8 cellular contexts compared by ENCODE assay signal in the genomic region with DNA sequence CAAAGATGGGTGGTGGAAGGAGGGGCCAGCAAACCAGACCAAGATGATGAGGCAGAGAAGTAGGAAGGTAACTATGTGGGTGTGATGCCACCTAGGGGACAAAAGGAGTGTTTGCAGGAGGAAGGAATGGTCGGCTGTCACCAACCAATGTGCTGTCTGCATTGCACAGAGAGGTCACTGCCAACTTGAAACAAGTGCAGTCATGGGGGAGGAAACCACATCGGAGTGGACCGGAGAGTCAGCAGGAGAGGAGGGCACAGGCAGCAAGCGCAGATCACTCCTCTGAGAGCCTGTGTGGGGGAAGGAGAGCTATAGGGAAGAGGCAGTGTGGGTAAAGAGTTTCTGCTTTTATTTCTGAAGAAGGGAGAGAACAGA. TPM values are rescaled to one million over a fixed set of nuclear protein-coding genes. Genes with fewer than 3 reads are reported as not detected.
DNase-seq lines count a peak whose midpoint lies in the region; ATAC-seq, FAIRE-seq and TF ChIP-seq lines count a peak whose summit lies in the region.

No MANE protein-coding gene starts in this region.

- FAIRE-seq in RCC 7860 (lab: Jason Lieb, UNC) = no peak

- no peaks in the 10 kb centered on the region for H3K9me3 ChIP-seq in parathyroid adenoma (ENCODE audit: control insufficient read depth, low read length)

- no peak overlapping the region for H3K4me3 ChIP-seq in parathyroid adenoma (ENCODE audit: low read depth, low read length)

- no peaks in the 10 kb centered on the region for H3K79me2 ChIP-seq in parathyroid adenoma

- no peaks in the 10 kb centered on the region for H3K27me3 Mint-ChIP-seq in activated naive CD4-positive, alpha-beta T cell treated with anti-CD3 and anti-CD28 coated beads for 36 hours (ENCODE audit: low read depth)

- CTCF ChIA-PET in activated naive CD4-positive, alpha-beta T cell treated with anti-CD3 and anti-CD28 coated beads for 36 hours (lab: Charles Lee) = interaction anchor here (0.6 to 2.9 kb wide), 32 partner anchors 10 to 605 kb away, joined by 3 to 44 read pairs (median 4); partner anchors contain the start of gene FGFBP2

- no peaks in the 10 kb centered on the region for H3K9me3 Mint-ChIP-seq in activated naive CD4-positive, alpha-beta T cell treated with anti-CD3 and anti-CD28 coated beads for 36 hours

- peak; percentile 92 for DNase-seq in ELF-1 (ENCODE audit: low read depth, low spot score)
- peak; percentile 75 for DNase-seq in HT-29 (ENCODE audit: low spot score)
- DNase-seq in RCC 7860 (ENCODE audit: low spot score) = peak; percentile 66
- peak; percentile 67 for DNase-seq in activated naive CD4-positive, alpha-beta T cell treated with anti-CD3 and anti-CD28 coated beads for 36 hours
- peak; percentile 31 for DNase-seq in glomerular endothelial cell (ENCODE audit: extremely low read depth, low read depth, low spot score)
- no peak for DNase-seq in cortex of kidney (lab: John Stamatoyannopoulos, UW)

- no peaks in the 10 kb centered on the region for H3K36me3 Mint-ChIP-seq in activated naive CD4-positive, alpha-beta T cell treated with anti-CD3 and anti-CD28 coated beads for 36 hours (ENCODE audit: low read depth)

- no peaks in the 10 kb centered on the region for H3K27me3 ChIP-seq in parathyroid adenoma (ENCODE audit: control insufficient read depth, insufficient read depth, low read length)

- H3K36me3 ChIP-seq in parathyroid adenoma (ENCODE audit: control insufficient read depth, insufficient read depth, low read length) = no peaks in the 10 kb centered on the region

- peak; percentile 95 for ATAC-seq in GM21447 (IDR thresholded peaks at IDR 0.05; ENCODE audit: unreplicated experiment)

- no peak overlapping the region for H3K4me3 Mint-ChIP-seq in activated naive CD4-positive, alpha-beta T cell treated with anti-CD3 and anti-CD28 coated beads for 36 hours

- no peak overlapping the region for H3K27ac ChIP-seq in parathyroid adenoma

- H2AFZ ChIP-seq in parathyroid adenoma = no peak overlapping the region

- no peak overlapping the region for H3K27ac Mint-ChIP-seq in activated naive CD4-positive, alpha-beta T cell treated with anti-CD3 and anti-CD28 coated beads for 36 hours

- H3K4me2 ChIP-seq in parathyroid adenoma (ENCODE audit: low read length) = no peak overlapping the region

- H3K4me1 ChIP-seq in parathyroid adenoma = no peaks in the 10 kb centered on the region

- TF ChIP-seq CTCF in parathyroid adenoma (IDR thresholded peaks at IDR 0.05) = peak; percentile 57

- H3K4me1 Mint-ChIP-seq in activated naive CD4-positive, alpha-beta T cell treated with anti-CD3 and anti-CD28 coated beads for 36 hours (ENCODE audit: low read depth) = no peaks in the 10 kb centered on the region

- H3K9ac ChIP-seq in parathyroid adenoma = no peak overlapping the region

- intact Hi-C loops in activated naive CD4-positive, alpha-beta T cell treated with anti-CD3 and anti-CD28 coated beads for 36 hours (cut with micrococcal nuclease) = loop anchor here (1.0 to 5.0 kb wide), 6 partner anchors 38 to 769 kb away; partner anchors contain the start of gene FGFBP2

RNA-seq across cellular contexts. Expression of gene FGFBP2, which starts 38.5 kb away (rescaled TPM):
- total RNA-seq in HT-29 (2014; rRNA removed; shearing (Covaris generic)) = not detected in 2 replicates
- total RNA-seq in activated naive CD4-positive, alpha-beta T cell treated with anti-CD3 and anti-CD28 coated beads for 36 hours = not detected
- total RNA-seq in glomerular endothelial cell = not detected in 2 replicates
